In genomic region chr13:100608906-100609305, GRCh38 we compare ENCODE assay signal across 9 cellular contexts. TPM values are rescaled to one million over a fixed set of nuclear protein-coding genes. Genes with fewer than 3 reads are reported as not detected.
DNase-seq lines count a peak whose midpoint lies in the region; ATAC-seq and TF ChIP-seq lines count a peak whose summit lies in the region.
"Had no signal": no experiment of that assay in that cellular context is flagged by ENCODE, and none has a peak within 500 bp of the region (broad histone marks: within the 10 kb centered on the region; RNA-seq: fewer than 3 reads in every experiment).

No MANE protein-coding gene starts in this region.

- H3K4me1 Mint-ChIP-seq in nephron progenitor cell, result peaks cover 16% of the 10 kb centered on the region

- H3K36me3 ChIP-seq in SJSA1, result 0 out of 2 replicates have a peak, but pooled peaks cover 2% of the 10 kb centered on the region

- no peak overlapping the region for H3K4me3 ChIP-seq in SJSA1
- H3K4me3 ChIP-seq: BLaER1 had no signal

- peak overlapping the region; percentile 76 for H3K27ac ChIP-seq in SJSA1
- H3K27ac ChIP-seq: BLaER1 had no signal

- H3K27ac Mint-ChIP-seq in nephron progenitor cell, result peak overlapping the region; percentile 42

- no peaks in the 10 kb centered on the region for H3K9me3 Mint-ChIP-seq in nephron progenitor cell

- H3K27me3 Mint-ChIP-seq in nephron progenitor cell (ENCODE audit: low read depth, poor library complexity), result peaks cover 3% of the 10 kb centered on the region

- peak; percentile 14 for DNase-seq in activated naive CD4-positive, alpha-beta T cell treated with Interleukin-2 at 50 U/mL for 16 hours
- DNase-seq in activated naive CD4-positive, alpha-beta T cell treated with anti-CD3 and anti-CD28 coated beads, Interleukin-2, amount 50 U/mL, for 16 hours, result no peak
- DNase-seq in SJSA1 (ENCODE audit: low read depth in 1 of 2, low spot score in 2 of 2) (peak; percentile 73 to 80), nephron progenitor cell (no peak), NCI-H1105 treated with DMSO at 0.1 percent for 48 hours (lab: John Stamatoyannopoulos, UW) (no peak), NCI-H748 treated with DMSO at 0.1 percent for 48 hours (lab: John Stamatoyannopoulos, UW) (no peak), AG08396 (ENCODE audit: low spot score) (no peak)

- H3K4me3 Mint-ChIP-seq in nephron progenitor cell, result no peak overlapping the region

- H3K27me3 ChIP-seq in SJSA1 (replicated peaks), result no peaks in the 10 kb centered on the region
- H3K27me3 ChIP-seq: BLaER1 had no signal

- no peak for TF ChIP-seq CTCF in nephron progenitor cell (IDR thresholded peaks at IDR 0.05)

- ATAC-seq in HG02943 (IDR thresholded peaks at IDR 0.05; ENCODE audit: low read depth, unreplicated experiment), result peak; percentile 85

- H3K4me1 ChIP-seq in SJSA1 (replicated peaks), result peaks cover 19% of the 10 kb centered on the region

- peaks cover 71% of the 10 kb centered on the region for H3K36me3 Mint-ChIP-seq in nephron progenitor cell (ENCODE audit: low read depth)

- no peaks in the 10 kb centered on the region for H3K9me3 ChIP-seq in SJSA1 (replicated peaks)
- H3K9me3 ChIP-seq: BLaER1 had no signal

RNA-seq across cellular contexts. Expression of gene GGACT, which starts 20.3 kb away (rescaled TPM):
- total RNA-seq in SJSA1 (2014; rRNA removed; shearing (Covaris generic)), result 1.1 and 1.8 TPM in 2 replicates

Comparison
In these comparisons a context has a peak if more than half of its experiments do, and no peak if none do; other contexts are left out.
1. DNase-seq: peak in activated naive CD4-positive, alpha-beta T cell treated with Interleukin-2 at 50 U/mL for 16 hours (single experiment) and SJSA1 (2 of 2); none in activated naive CD4-positive, alpha-beta T cell treated with anti-CD3 and anti-CD28 coated beads, Interleukin-2, amount 50 U/mL, for 16 hours (single experiment), nephron progenitor cell (single experiment), NCI-H1105 treated with DMSO at 0.1 percent for 48 hours (single experiment), NCI-H748 treated with DMSO at 0.1 percent for 48 hours (single experiment) and AG08396 (single experiment).